ENCODE assay signal across 1 cellular context in the genomic region with DNA sequence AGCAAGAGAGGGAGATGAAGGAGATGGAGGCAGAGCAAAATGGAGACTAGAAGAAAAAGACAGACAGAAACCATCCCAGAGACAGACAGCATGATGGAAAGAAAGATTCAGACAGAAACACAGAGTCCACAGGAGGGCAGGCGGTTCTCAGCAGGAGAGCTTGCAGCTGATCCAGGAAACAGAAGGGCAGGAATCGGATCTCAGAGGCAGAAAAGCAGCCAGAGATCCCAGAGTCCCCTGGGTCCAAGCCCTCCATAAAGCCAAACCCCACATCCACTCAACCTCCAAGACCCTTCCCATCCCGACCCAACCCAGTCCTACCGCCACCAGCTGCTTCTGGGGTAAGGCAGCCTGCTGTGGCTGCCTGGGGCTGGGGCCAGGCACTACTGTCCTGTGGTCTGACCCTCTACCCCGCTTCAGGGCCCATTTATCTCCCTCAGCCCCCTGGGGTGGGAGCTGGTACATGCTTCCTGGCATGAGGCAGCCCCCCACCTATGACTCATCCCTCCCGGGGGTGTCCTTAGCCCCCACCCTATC.
TF ChIP-seq lines count a peak whose summit lies in the region.

UCN2 (minus strand) TSS at position 400 of the 537 bp plus-strand sequence. CDS start 657 bp downstream, outside the sequence.

TF ChIP-seq in WTC11, 78 proteins besides CTCF, POLR2A, EP300 and RAD21 (continued from another document):
- TF ChIP-seq ERG (CRISPR knock-in tag; IDR thresholded peaks at IDR 0.05), result no peak
- no peak for TF ChIP-seq CREM (CRISPR knock-in tag; IDR thresholded peaks at IDR 0.05)
- TF ChIP-seq, protein P1, sequence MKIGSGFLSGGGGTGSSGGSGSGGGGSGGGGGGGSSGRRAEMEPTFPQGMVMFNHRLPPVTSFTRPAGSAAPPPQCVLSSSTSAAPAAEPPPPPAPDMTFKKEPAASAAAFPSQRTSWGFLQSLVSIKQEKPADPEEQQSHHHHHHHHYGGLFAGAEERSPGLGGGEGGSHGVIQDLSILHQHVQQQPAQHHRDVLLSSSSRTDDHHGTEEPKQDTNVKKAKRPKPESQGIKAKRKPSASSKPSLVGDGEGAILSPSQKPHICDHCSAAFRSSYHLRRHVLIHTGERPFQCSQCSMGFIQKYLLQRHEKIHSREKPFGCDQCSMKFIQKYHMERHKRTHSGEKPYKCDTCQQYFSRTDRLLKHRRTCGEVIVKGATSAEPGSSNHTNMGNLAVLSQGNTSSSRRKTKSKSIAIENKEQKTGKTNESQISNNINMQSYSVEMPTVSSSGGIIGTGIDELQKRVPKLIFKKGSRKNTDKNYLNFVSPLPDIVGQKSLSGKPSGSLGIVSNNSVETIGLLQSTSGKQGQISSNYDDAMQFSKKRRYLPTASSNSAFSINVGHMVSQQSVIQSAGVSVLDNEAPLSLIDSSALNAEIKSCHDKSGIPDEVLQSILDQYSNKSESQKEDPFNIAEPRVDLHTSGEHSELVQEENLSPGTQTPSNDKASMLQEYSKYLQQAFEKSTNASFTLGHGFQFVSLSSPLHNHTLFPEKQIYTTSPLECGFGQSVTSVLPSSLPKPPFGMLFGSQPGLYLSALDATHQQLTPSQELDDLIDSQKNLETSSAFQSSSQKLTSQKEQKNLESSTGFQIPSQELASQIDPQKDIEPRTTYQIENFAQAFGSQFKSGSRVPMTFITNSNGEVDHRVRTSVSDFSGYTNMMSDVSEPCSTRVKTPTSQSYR (CRISPR knock-in tag; IDR thresholded peaks at IDR 0.05), result no peak
- no peak for TF ChIP-seq AFF4 (CRISPR knock-in tag; IDR thresholded peaks at IDR 0.05; ENCODE audit: borderline replicate concordance)
- TF ChIP-seq RORB (CRISPR knock-in tag; IDR thresholded peaks at IDR 0.05), result no peak
- TF ChIP-seq SMAD4 (CRISPR knock-in tag; IDR thresholded peaks at IDR 0.05), result no peak
- no peak for TF ChIP-seq ATF1 (CRISPR knock-in tag; IDR thresholded peaks at IDR 0.05)
- TF ChIP-seq SMAD3 (CRISPR knock-in tag; IDR thresholded peaks at IDR 0.05; ENCODE audit: borderline replicate concordance), result no peak
TF ChIP-seq in WTC11: peak in this region for 0.
